ENCODE assay signal across 8 cellular contexts in genomic region chr1:63674238-63674864, GRCh38.
DNase-seq lines count a peak whose midpoint lies in the region; ATAC-seq and TF ChIP-seq lines count a peak whose summit lies in the region.

No MANE protein-coding gene starts in this region.

- peak; percentile 75 for TF ChIP-seq CTCF in cardiac fibroblast (IDR thresholded peaks at IDR 0.05; ENCODE audit: low read depth, low read length)

- intact Hi-C loops in left colon (cut with DNase I, micrococcal nuclease): no loop called here

- ATAC-seq in HG02763 (IDR thresholded peaks at IDR 0.05; ENCODE audit: unreplicated experiment): peak; percentile 44
- peak; percentile 99 for ATAC-seq in left colon

- peak; percentile 47 for DNase-seq in NCI-H2171 treated with DMSO at 0.1 percent for 48 hours (lab: John Stamatoyannopoulos, UW)
- no peak for DNase-seq in NCI-H2171 (lab: John Stamatoyannopoulos, UW)
- peak; percentile 8 for DNase-seq in NCI-H524 treated with DMSO at 0.1 percent for 48 hours (lab: John Stamatoyannopoulos, UW)
- peak; percentile 94 to 95 for DNase-seq in cardiac fibroblast (ENCODE audit: low read depth in 2 of 2)
- peak; percentile 79 to 84 for DNase-seq in left colon
- peak; percentile 96 for DNase-seq in stromal cell of bone marrow (ENCODE audit: low read depth)
- DNase-seq in stimulated activated naive CD4-positive, alpha-beta T cell treated with Interleukin-2 at 50 U/mL for 16 hours (lab: John Stamatoyannopoulos, UW): no peak

- no peak overlapping the region for H3K4me3 ChIP-seq in cardiac fibroblast (replicated peaks in 1 of 2; ENCODE audit: low read depth in 2 of 2, low read length in 2 of 2)

Comparison
In these comparisons a context has a peak if more than half of its experiments do, and no peak if none do; other contexts are left out.
1. DNase-seq: peak in NCI-H2171 treated with DMSO at 0.1 percent for 48 hours (single experiment), NCI-H524 treated with DMSO at 0.1 percent for 48 hours (single experiment), cardiac fibroblast (2 of 2), left colon (2 of 2) and stromal cell of bone marrow (single experiment); none in NCI-H2171 (single experiment) and stimulated activated naive CD4-positive, alpha-beta T cell treated with Interleukin-2 at 50 U/mL for 16 hours (single experiment).